16 cellular contexts compared by ENCODE assay signal in genomic region chr20:5131502-5131901, GRCh38. TPM values are rescaled to one million over a fixed set of nuclear protein-coding genes. Genes with fewer than 3 reads are reported as not detected.
DNase-seq lines count a peak whose midpoint lies in the region; ATAC-seq and TF ChIP-seq lines count a peak whose summit lies in the region.
"Had no signal": no experiment of that assay in that cellular context is flagged by ENCODE, and none has a peak within 500 bp of the region (broad histone marks: within the 10 kb centered on the region; RNA-seq: fewer than 3 reads in every experiment).

No MANE protein-coding gene starts in this region.

- no peaks in the 10 kb centered on the region for H3K27me3 Mint-ChIP-seq in CD4-positive, alpha-beta memory T cell
- H3K27me3 Mint-ChIP-seq in activated naive CD8-positive, alpha-beta T cell treated with anti-CD3 and anti-CD28 coated beads, Interleukin-2, amount 50 U/mL, for 24 hours: no peaks in the 10 kb centered on the region
- H3K27me3 Mint-ChIP-seq in progenitor cell of endocrine pancreas: no peaks in the 10 kb centered on the region
- H3K27me3 Mint-ChIP-seq: activated CD8-positive, alpha-beta memory T cell treated with anti-CD3 and anti-CD28 coated beads, Interleukin-2, amount 10 ng/mL, durations not matched to agents 7 days and 5 days had no signal

- no peaks in the 10 kb centered on the region for H3K9me3 ChIP-seq in CD4-positive, alpha-beta memory T cell (ENCODE audit: control insufficient read depth in 1 of 2, low read length in 2 of 2)
- H3K9me3 ChIP-seq: mucosa of descending colon had no signal

- TF ChIP-seq CTCF in GM13977 (IDR thresholded peaks at IDR 0.05; ENCODE audit: extremely low read depth, insufficient read depth, missing control alignments): no peak
- no peak for TF ChIP-seq CTCF in progenitor cell of endocrine pancreas (IDR thresholded peaks at IDR 0.05; ENCODE audit: unreplicated experiment)

- no peak for ATAC-seq in activated naive CD8-positive, alpha-beta T cell treated with anti-CD3 and anti-CD28 coated beads, Interleukin-2, amount 50 U/mL, for 24 hours
- no peak for ATAC-seq in HG02759 (IDR thresholded peaks at IDR 0.05; ENCODE audit: unreplicated experiment)
- no peak for ATAC-seq in GM18907 (IDR thresholded peaks at IDR 0.05; ENCODE audit: unreplicated experiment)
- ATAC-seq: activated CD8-positive, alpha-beta memory T cell treated with anti-CD3 and anti-CD28 coated beads, Interleukin-2, amount 10 ng/mL, durations not matched to agents 7 days and 5 days; mucosa of descending colon had no signal

- H3K27ac ChIP-seq in CD4-positive, alpha-beta memory T cell (ENCODE audit: low read depth, low read length): no peak overlapping the region

- no peaks in the 10 kb centered on the region for H3K27me3 ChIP-seq in CD4-positive, alpha-beta memory T cell (ENCODE audit: insufficient read depth, low read length)
- H3K27me3 ChIP-seq: dorsolateral prefrontal cortex had no signal

- H3K36me3 ChIP-seq in CD4-positive, alpha-beta memory T cell (ENCODE audit: insufficient read depth, low read length): no peaks in the 10 kb centered on the region

- peaks cover 5 to 24% of the 10 kb centered on the region in 2 donors for H3K36me3 Mint-ChIP-seq in CD4-positive, alpha-beta memory T cell
- H3K36me3 Mint-ChIP-seq in activated naive CD8-positive, alpha-beta T cell treated with anti-CD3 and anti-CD28 coated beads, Interleukin-2, amount 50 U/mL, for 24 hours (ENCODE audit: low read depth): peaks cover 2% of the 10 kb centered on the region
- H3K36me3 Mint-ChIP-seq in progenitor cell of endocrine pancreas (ENCODE audit: insufficient read depth): peaks cover 1% of the 10 kb centered on the region

- peaks cover 29% of the 10 kb centered on the region for H3K4me1 ChIP-seq in CD4-positive, alpha-beta memory T cell (ENCODE audit: insufficient read depth, low read length)

- H3K27ac Mint-ChIP-seq in CD4-positive, alpha-beta memory T cell: peak overlapping the region in 4 of 7 donors; percentile 11 to 49 (median 26)
- peak overlapping the region; percentile 18 for H3K27ac Mint-ChIP-seq in activated naive CD8-positive, alpha-beta T cell treated with anti-CD3 and anti-CD28 coated beads, Interleukin-2, amount 50 U/mL, for 24 hours
- peak overlapping the region; percentile 77 for H3K27ac Mint-ChIP-seq in progenitor cell of endocrine pancreas
- H3K27ac Mint-ChIP-seq: activated CD8-positive, alpha-beta memory T cell treated with anti-CD3 and anti-CD28 coated beads, Interleukin-2, amount 10 ng/mL, durations not matched to agents 7 days and 5 days had no signal

- in situ Hi-C loops in GM13977 (cut with MboI; ENCODE audit: low pct_unique_long_range_greater_than_20kb, low sequenced_read_pairs, unreplicated experiment): no loop called here

- DNase-seq in CD4-positive, alpha-beta memory T cell: no peak
- DNase-seq in GM13977 (ENCODE audit: low spot score) (peak; percentile 56), progenitor cell of endocrine pancreas (ENCODE audit: low spot score, unreplicated experiment) (no peak), putamen (ENCODE audit: low spot score) (no peak), occipital lobe (lab: John Stamatoyannopoulos, UW) (no peak)
- DNase-seq in activated naive CD8-positive, alpha-beta T cell treated with anti-CD3 and anti-CD28 coated beads, Interleukin-2, amount 50 U/mL, for 24 hours: no peak
- DNase-seq: activated CD8-positive, alpha-beta memory T cell treated with anti-CD3 and anti-CD28 coated beads, Interleukin-2, amount 10 ng/mL, durations not matched to agents 7 days and 5 days; dorsolateral prefrontal cortex; GDM1; KBM-7; mucosa of descending colon; NCI-H1436; NCI-H748 treated with DMSO at 0.1 percent for 48 hours had no signal

- no peak overlapping the region for H3K4me3 ChIP-seq in CD4-positive, alpha-beta memory T cell (ENCODE audit: low read length in 2 of 2)
- H3K4me3 ChIP-seq: mucosa of descending colon had no signal

- peaks cover 29 to 47% (median 35%) of the 10 kb centered on the region in 4 donors for H3K4me1 Mint-ChIP-seq in CD4-positive, alpha-beta memory T cell
- peaks cover 43% of the 10 kb centered on the region for H3K4me1 Mint-ChIP-seq in activated naive CD8-positive, alpha-beta T cell treated with anti-CD3 and anti-CD28 coated beads, Interleukin-2, amount 50 U/mL, for 24 hours
- H3K4me1 Mint-ChIP-seq in progenitor cell of endocrine pancreas (ENCODE audit: low read depth): peaks cover 15% of the 10 kb centered on the region

- CTCF ChIA-PET in CD4-positive, alpha-beta memory T cell (lab: Charles Lee; ENCODE audit: partially characterized antibody): interaction anchor here (0.6 to 2.2 kb wide), 3 partner anchors 29 to 61 kb away, joined by 3 to 12 read pairs (median 3); no protein-coding TSS in a partner anchor

- intact Hi-C loops in CD4-positive, alpha-beta memory T cell (cut with micrococcal nuclease): no loop called here

- peaks cover 0 to 1% (median 0%) of the 10 kb centered on the region in 8 donors for H3K9me3 Mint-ChIP-seq in CD4-positive, alpha-beta memory T cell
- H3K9me3 Mint-ChIP-seq in activated naive CD8-positive, alpha-beta T cell treated with anti-CD3 and anti-CD28 coated beads, Interleukin-2, amount 50 U/mL, for 24 hours: no peaks in the 10 kb centered on the region
- H3K9me3 Mint-ChIP-seq in progenitor cell of endocrine pancreas (ENCODE audit: low read depth): no peaks in the 10 kb centered on the region
- H3K9me3 Mint-ChIP-seq: CD14-positive monocyte had no signal

- peak overlapping the region in 2 of 8 donors; percentile 0 to 15 for H3K4me3 Mint-ChIP-seq in CD4-positive, alpha-beta memory T cell
- no peak overlapping the region for H3K4me3 Mint-ChIP-seq in activated naive CD8-positive, alpha-beta T cell treated with anti-CD3 and anti-CD28 coated beads, Interleukin-2, amount 50 U/mL, for 24 hours
- H3K4me3 Mint-ChIP-seq in progenitor cell of endocrine pancreas (ENCODE audit: low read depth): no peak overlapping the region
- H3K4me3 Mint-ChIP-seq: activated CD8-positive, alpha-beta memory T cell treated with anti-CD3 and anti-CD28 coated beads, Interleukin-2, amount 10 ng/mL, durations not matched to agents 7 days and 5 days; CD14-positive monocyte had no signal

- POLR2A ChIA-PET in CD4-positive, alpha-beta memory T cell (lab: Charles Lee; ENCODE audit: partially characterized antibody): no interaction called here

RNA-seq across cellular contexts. Expression of gene CDS2, which starts 4.7 kb away (rescaled TPM):
- 10 to 100 TPM; 59.4 to 59.8 TPM for total RNA-seq in CD4-positive, alpha-beta memory T cell
- polyA plus RNA-seq in CD4-positive, alpha-beta memory T cell: 10 to 100 TPM; 53.7 to 57.0 TPM
- total RNA-seq in progenitor cell of endocrine pancreas (52.3 and 57.5 TPM in 2 replicates), occipital lobe (67.2 TPM)

RNA-seq across cellular contexts. Expression of gene PCNA, which starts 11.7 kb away (rescaled TPM):
- 10 to 100 TPM; 60.0 to 60.5 TPM for total RNA-seq in CD4-positive, alpha-beta memory T cell
- polyA plus RNA-seq in CD4-positive, alpha-beta memory T cell: 10 to 100 TPM; 68.8 to 71.9 TPM
- 123 and 126 TPM in 2 replicates for total RNA-seq in progenitor cell of endocrine pancreas
- total RNA-seq in occipital lobe: 40.9 TPM

RNA-seq across cellular contexts. Expression of gene TMEM230, which starts 18.6 kb away (rescaled TPM):
- 10 to 100 TPM; 81.6 to 87.3 TPM for total RNA-seq in CD4-positive, alpha-beta memory T cell
- 100 to 1,000 TPM; 215 to 248 TPM for polyA plus RNA-seq in CD4-positive, alpha-beta memory T cell
- total RNA-seq in progenitor cell of endocrine pancreas: 80.7 and 82.8 TPM in 2 replicates
- 50.1 TPM for total RNA-seq in occipital lobe

Comparison
In these comparisons a context has a peak if more than half of its experiments do, and no peak if none do; other contexts are left out.
1. H3K27ac Mint-ChIP-seq: peak in every context shown above with its lines; median percentile 77 in progenitor cell of endocrine pancreas; 26 in CD4-positive, alpha-beta memory T cell; 18 in activated naive CD8-positive, alpha-beta T cell treated with anti-CD3 and anti-CD28 coated beads, Interleukin-2, amount 50 U/mL, for 24 hours.